In the genomic region with DNA sequence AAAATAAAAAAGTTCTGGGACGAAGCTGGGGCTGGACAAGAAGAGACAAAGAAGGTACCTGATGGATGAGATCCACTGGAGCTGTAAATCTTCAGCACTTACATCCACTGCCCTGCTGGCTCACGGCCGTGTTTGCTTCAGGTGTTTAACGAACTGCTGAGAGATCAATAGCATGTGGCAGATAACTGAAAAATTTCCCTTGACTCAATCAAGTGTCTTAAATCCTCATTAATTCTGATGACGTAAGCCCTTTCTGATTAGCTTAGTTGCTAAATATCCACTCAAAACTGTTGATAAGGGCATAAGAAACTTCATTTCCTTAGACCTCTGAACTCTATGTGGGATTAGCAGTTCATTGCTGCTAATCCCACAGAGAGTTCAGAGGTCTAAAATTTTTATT, we compare ENCODE assay signal across 16 cellular contexts.
DNase-seq lines count a peak whose midpoint lies in the region; ATAC-seq and TF ChIP-seq lines count a peak whose summit lies in the region.
"Had no signal": no experiment of that assay in that cellular context is flagged by ENCODE, and none has a peak within 500 bp of the region (broad histone marks: within the 10 kb centered on the region; RNA-seq: fewer than 3 reads in every experiment).

No MANE protein-coding gene starts in this region.

- H3K9me3 ChIP-seq in IMR-90 (ENCODE audit: control insufficient read depth, insufficient read depth, low read length) (no peaks in the 10 kb centered on the region), duodenal mucosa (ENCODE audit: control insufficient read depth in 1 of 2, low read length in 2 of 2) (no peaks in the 10 kb centered on the region), osteoblast (ENCODE audit: low read depth, low read length) (no peaks in the 10 kb centered on the region), gastrocnemius medialis (no peaks in the 10 kb centered on the region)
- H3K9me3 ChIP-seq: BLaER1, Caco-2, HAP-1 had no signal

- dilution Hi-C loops in IMR-90 (cut with HindIII; ENCODE audit: low sequenced_read_pairs, unreplicated experiment) = no loop called here

- BruUV-seq in IMR-90 (replicated peaks; lab: Mats Ljungman, UMichigan) = no TSS peak

- POLR2A ChIA-PET in IMR-90 (lab: Charles Lee; ENCODE audit: unreplicated experiment) = no interaction called here

- H2AFZ ChIP-seq in IMR-90 (replicated peaks; ENCODE audit: low read length, poor library complexity) = no peak overlapping the region
- H2AFZ ChIP-seq in osteoblast (ENCODE audit: low read length) = no peak overlapping the region

- H3K27ac ChIP-seq in IMR-90 (ENCODE audit: insufficient read depth, low read length) (no peak overlapping the region), duodenal mucosa (ENCODE audit: low read depth, low read length) (no peak overlapping the region), osteoblast (ENCODE audit: low read depth, low read length) (no peak overlapping the region), gastrocnemius medialis (no peak overlapping the region)
- H3K27ac ChIP-seq: BLaER1, C4-2B had no signal

- no peak overlapping the region for H3K4ac ChIP-seq in IMR-90 (ENCODE audit: low read depth, low read length)

- H3K4me1 ChIP-seq in IMR-90 (ENCODE audit: control insufficient read depth, insufficient read depth, low read length) = no peaks in the 10 kb centered on the region
- H3K4me1 ChIP-seq in duodenal mucosa (ENCODE audit: control insufficient read depth in 1 of 2, insufficient read depth in 2 of 2, low read length in 2 of 2) = peaks cover 3 to 13% of the 10 kb centered on the region in 2 donors
- H3K4me1 ChIP-seq in osteoblast (ENCODE audit: insufficient read depth, low read length) = no peaks in the 10 kb centered on the region
- no peaks in the 10 kb centered on the region for H3K4me1 ChIP-seq in gastrocnemius medialis
- H3K4me1 ChIP-seq: BLaER1, Caco-2, HAP-1 had no signal

- H3K9ac ChIP-seq in IMR-90 (ENCODE audit: low read depth, low read length) = no peak overlapping the region
- H3K9ac ChIP-seq in duodenal mucosa (ENCODE audit: low read depth in 1 of 2, low read length in 2 of 2) = no peak overlapping the region
- H3K9ac ChIP-seq: BLaER1 had no signal

- WGBS in IMR-90 (ENCODE audit: extremely low coverage in 2 of 2, insufficient read length in 1 of 2), 2 experiments = 83% methylated on average over 1 of the region's 5 CpGs; no CpG with 5 or more reads in 1 of the 2 experiments

- no peak overlapping the region for H2BK15ac ChIP-seq in IMR-90 (ENCODE audit: low read depth, low read length)

- TF ChIP-seq POLR2A in IMR-90 (IDR thresholded peaks at IDR 0.05; ENCODE audit: low read depth, low read length) (no peak), gastrocnemius medialis (IDR thresholded peaks at IDR 0.05) (no peak)

- no peak overlapping the region for H3K4me2 ChIP-seq in IMR-90 (ENCODE audit: low read depth, low read length)
- no peak overlapping the region for H3K4me2 ChIP-seq in osteoblast (ENCODE audit: insufficient read depth, low read length)
- H3K4me2 ChIP-seq: BLaER1 had no signal

- H3K14ac ChIP-seq in IMR-90 (replicated peaks; ENCODE audit: low read depth, low read length) = no peak overlapping the region

- H3K36me3 ChIP-seq in IMR-90 (ENCODE audit: control insufficient read depth, insufficient read depth, low read length) (no peaks in the 10 kb centered on the region), duodenal mucosa (ENCODE audit: control insufficient read depth in 1 of 2, insufficient read depth in 2 of 2, low read length in 2 of 2) (no peaks in the 10 kb centered on the region), osteoblast (ENCODE audit: insufficient read depth, low read length) (no peaks in the 10 kb centered on the region), gastrocnemius medialis (no peaks in the 10 kb centered on the region)
- H3K36me3 ChIP-seq: BLaER1, HAP-1 had no signal

- CTCF ChIA-PET in IMR-90 (lab: Yijun Ruan, JAX) = no interaction called here

- no peak for TF ChIP-seq RAD21 in IMR-90 (IDR thresholded peaks at IDR 0.05; ENCODE audit: low read length)

- H3K9me1 ChIP-seq in IMR-90 (ENCODE audit: insufficient read depth, low read length) = no peaks in the 10 kb centered on the region

- intact Hi-C loops in IMR-90 (cut with micrococcal nuclease) (no loop called here), gastrocnemius medialis (cut with DNase I; ENCODE audit: low total_unique reads) (no loop called here)

- no peak for TF ChIP-seq CTCF in IMR-90 (conservative IDR thresholded peaks at IDR 0.05; ENCODE audit: low read depth, low read length)
- no peak for TF ChIP-seq CTCF in osteoblast (IDR thresholded peaks at IDR 0.05; ENCODE audit: extremely low read depth, low read depth, low read length)
- no peak for TF ChIP-seq CTCF in gastrocnemius medialis (IDR thresholded peaks at IDR 0.05 in 4 of 5, conservative IDR thresholded peaks at IDR 0.05 in 1 of 5)

- H4K20me1 ChIP-seq in IMR-90 (ENCODE audit: insufficient read depth, low read length) (no peaks in the 10 kb centered on the region), osteoblast (ENCODE audit: insufficient read depth, low read length) (no peaks in the 10 kb centered on the region)
- H4K20me1 ChIP-seq: BLaER1 had no signal

- no peak overlapping the region for H4K91ac ChIP-seq in IMR-90 (ENCODE audit: insufficient read depth, low read depth, low read length)

- H2BK5ac ChIP-seq in IMR-90 (ENCODE audit: low read depth, low read length, poor library complexity, severe bottlenecking) = no peak overlapping the region

- no peak overlapping the region for H3K4me3 ChIP-seq in IMR-90 (ENCODE audit: insufficient read depth, low read depth, low read length)
- peak overlapping the region; percentile 44 to 62 for H3K4me3 ChIP-seq in duodenal mucosa (ENCODE audit: low read depth in 1 of 2, low read length in 2 of 2)
- no peak overlapping the region for H3K4me3 ChIP-seq in osteoblast (ENCODE audit: insufficient read depth, low read length)
- H3K4me3 ChIP-seq in gastrocnemius medialis = no peak overlapping the region
- H3K4me3 ChIP-seq: BLaER1, HAP-1 had no signal

- H4K8ac ChIP-seq in IMR-90 (ENCODE audit: low read depth in 2 of 2, low read length in 2 of 2) = no peak overlapping the region

- in situ Hi-C loops in IMR-90 (cut with MboI; ENCODE audit: low sequenced_read_pairs) (no loop called here), gastrocnemius medialis (cut with MboI; ENCODE audit: low sequenced_read_pairs in 4 of 4) (no loop called here)

- no peak overlapping the region for H2BK120ac ChIP-seq in IMR-90 (ENCODE audit: low read depth, low read length)

- H3K79me2 ChIP-seq in osteoblast (ENCODE audit: insufficient read depth, low read length) = no peaks in the 10 kb centered on the region

- no peak overlapping the region for H3K23ac ChIP-seq in IMR-90 (ENCODE audit: low read depth, low read length)

- DNase-seq in IMR-90 (no peak), osteoblast (ENCODE audit: insufficient read length, low spot score, missing footprints) (peak; percentile 6), nucleus accumbens (lab: John Stamatoyannopoulos, UW) (no peak), gastrocnemius medialis (no peak), islet precursor cell (no peak)
- DNase-seq: Caco-2; CD4-positive, CD25-positive, alpha-beta regulatory T cell; CD8-positive, alpha-beta T cell; DMS153; DND-41; GOT3; HFFc6 had no signal

- H2AK5ac ChIP-seq in IMR-90 (ENCODE audit: low read depth, low read length) = no peak overlapping the region

- H3K27me3 ChIP-seq in IMR-90 (ENCODE audit: control insufficient read depth, insufficient read depth, low read length) = no peaks in the 10 kb centered on the region
- H3K27me3 ChIP-seq in duodenal mucosa (ENCODE audit: control insufficient read depth in 1 of 2, insufficient read depth in 2 of 2, low read length in 2 of 2) = no peaks in the 10 kb centered on the region
- no peaks in the 10 kb centered on the region for H3K27me3 ChIP-seq in osteoblast (ENCODE audit: insufficient read depth, low read length)
- no peaks in the 10 kb centered on the region for H3K27me3 ChIP-seq in gastrocnemius medialis
- H3K27me3 ChIP-seq: BLaER1 had no signal

- no peak overlapping the region for H2AK9ac ChIP-seq in IMR-90 (replicated peaks; ENCODE audit: low read depth, low read length, poor library complexity)

- ATAC-seq in IMR-90 (ENCODE audit: low read depth) = no peak
- ATAC-seq in gastrocnemius medialis = no peak
- ATAC-seq: CD8-positive, alpha-beta T cell had no signal

- H3K18ac ChIP-seq in IMR-90 (ENCODE audit: low read depth, low read length) = no peak overlapping the region

- H2BK20ac ChIP-seq in IMR-90 (ENCODE audit: low read depth, low read length) = no peak overlapping the region

- H3K56ac ChIP-seq in IMR-90 (ENCODE audit: extremely low read depth, insufficient read depth, low read length) = no peak overlapping the region

- H4K5ac ChIP-seq in IMR-90 (ENCODE audit: low read depth, low read length) = no peak overlapping the region

- H3K79me1 ChIP-seq in IMR-90 (ENCODE audit: low read depth in 1 of 2, low read length in 2 of 2) = no peaks in the 10 kb centered on the region

TF ChIP-seq in IMR-90, 13 proteins besides CTCF, POLR2A, EP300 and RAD21:
- TF ChIP-seq MXI1 (IDR thresholded peaks at IDR 0.05; ENCODE audit: borderline replicate concordance, low read depth, low read length) (no peak), MAFK (IDR thresholded peaks at IDR 0.05; ENCODE audit: low read depth, low read length) (peak; percentile 79), RCOR1 (IDR thresholded peaks at IDR 0.05; ENCODE audit: insufficient replicate concordance, low read length) (no peak), BHLHE40 (IDR thresholded peaks at IDR 0.05; ENCODE audit: low read depth, low read length) (no peak)
- TF ChIP-seq, protein P1, sequence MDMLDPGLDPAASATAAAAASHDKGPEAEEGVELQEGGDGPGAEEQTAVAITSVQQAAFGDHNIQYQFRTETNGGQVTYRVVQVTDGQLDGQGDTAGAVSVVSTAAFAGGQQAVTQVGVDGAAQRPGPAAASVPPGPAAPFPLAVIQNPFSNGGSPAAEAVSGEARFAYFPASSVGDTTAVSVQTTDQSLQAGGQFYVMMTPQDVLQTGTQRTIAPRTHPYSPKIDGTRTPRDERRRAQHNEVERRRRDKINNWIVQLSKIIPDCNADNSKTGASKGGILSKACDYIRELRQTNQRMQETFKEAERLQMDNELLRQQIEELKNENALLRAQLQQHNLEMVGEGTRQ (IDR thresholded peaks at IDR 0.05; ENCODE audit: low read depth, low read length) = no peak

Comparison
In these comparisons a context has a peak if more than half of its experiments do, and no peak if none do; other contexts are left out.
1. H3K4me3 ChIP-seq: peak in duodenal mucosa (2 of 2); none in IMR-90 (single experiment), osteoblast (single experiment) and gastrocnemius medialis (0 of 4).